In genomic region chr3:126848991-126849390, GRCh38 we compare ENCODE assay signal across 1 cellular context.
TF ChIP-seq lines count a peak whose summit lies in the region.

No MANE protein-coding gene starts in this region.

TF ChIP-seq in WTC11, 78 proteins besides CTCF, POLR2A, EP300 and RAD21 (continued from another document):
- TF ChIP-seq PRDM15 (CRISPR knock-in tag; IDR thresholded peaks at IDR 0.05) = no peak
